ENCODE assay signal across 27 cellular contexts in the genomic region with DNA sequence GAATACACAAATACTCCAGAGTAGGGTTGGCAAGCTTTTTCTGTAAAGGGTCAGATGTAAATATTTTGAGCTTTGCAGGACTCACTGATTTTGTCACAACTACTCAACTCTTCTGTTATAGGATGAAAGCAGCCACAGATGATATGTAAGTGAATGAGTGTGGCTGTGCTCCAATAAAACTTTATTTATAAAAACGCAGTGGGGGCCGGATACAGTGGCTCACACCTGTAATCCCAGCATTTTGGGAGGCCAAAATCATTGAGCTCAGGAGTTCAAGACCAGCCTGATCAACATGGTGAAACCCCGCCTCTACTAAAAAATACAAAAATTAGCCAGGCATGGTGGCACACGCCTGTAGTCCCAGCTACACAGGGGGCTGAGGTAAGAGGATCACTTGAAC.
"Had no signal": no experiment of that assay in that cellular context is flagged by ENCODE, and none has a peak within 500 bp of the region (broad histone marks: within the 10 kb centered on the region; RNA-seq: fewer than 3 reads in every experiment).

No MANE protein-coding gene starts in this region.

- H3K27ac Mint-ChIP-seq: nephron had no signal

- H3K4me3 Mint-ChIP-seq: naive thymus-derived CD8-positive, alpha-beta T cell; nephron; neural crest cell; stimulated activated naive B cell treated with anti-CD40 and anti-IgM and Interleukin-4, amounts not matched to agents 10 μg/mL and 1 μg/mL and 100 μg/mL, for 72 hours had no signal

- H3K27ac ChIP-seq: hepatocyte, left ventricle myocardium inferior, prostate gland, sigmoid colon, spleen, testis, thyroid gland, transverse colon, upper lobe of right lung had no signal

- H3K27me3 ChIP-seq: hepatocyte, pancreas, sigmoid colon, spleen, stomach, testis, thyroid gland, transverse colon, upper lobe of right lung had no signal

- H3K27me3 Mint-ChIP-seq: naive thymus-derived CD8-positive, alpha-beta T cell; stimulated activated naive B cell treated with anti-CD40 and anti-IgM and Interleukin-4, amounts not matched to agents 10 μg/mL and 1 μg/mL and 100 μg/mL, for 72 hours had no signal

- H3K9me3 ChIP-seq: pancreas, prostate gland, testis, thyroid gland, upper lobe of right lung had no signal

- H2AFZ ChIP-seq: hepatocyte had no signal

- DNase-seq: islet precursor cell; left ventricle myocardium inferior; mesenchymal stem cell; naive thymus-derived CD8-positive, alpha-beta T cell; nucleus accumbens; pancreas; posterior cingulate gyrus; retina; right cardiac atrium; sigmoid colon; small intestine; spleen; stimulated activated CD4-positive, alpha-beta T cell treated with anti-CD3 and anti-CD28 coated beads, Interleukin-2, amount 100 ng/mL, for 48 hours; stimulated activated CD4-positive, alpha-beta T cell treated with anti-CD3 and anti-CD28 coated beads, Interleukin-4, amount 100 ng/mL, for 4 hours; stimulated activated CD8-positive, alpha-beta memory T cell treated with anti-CD3 and anti-CD28 coated beads, Interleukin-4, amount 100 ng/mL, for 48 hours; stimulated activated naive B cell treated with anti-CD40 and anti-IgM and Interleukin-4, amounts not matched to agents 10 μg/mL and 1 μg/mL and 100 μg/mL, for 72 hours; stimulated activated naive CD8-positive, alpha-beta T cell treated with anti-CD3 and anti-CD28 coated beads, Interleukin-15, Interleukin-2, amounts not matched to agents 100 U/mL and 50 U/mL, for 24 hours; stomach; testis; thyroid gland; transverse colon; upper lobe of right lung had no signal

- ATAC-seq: naive thymus-derived CD8-positive, alpha-beta T cell; pancreas; right cardiac atrium; stimulated activated naive B cell treated with anti-CD40 and anti-IgM and Interleukin-4, amounts not matched to agents 10 μg/mL and 1 μg/mL and 100 μg/mL, for 72 hours; stimulated activated naive CD8-positive, alpha-beta T cell treated with anti-CD3 and anti-CD28 coated beads, Interleukin-15, Interleukin-2, amounts not matched to agents 100 U/mL and 50 U/mL, for 24 hours; upper lobe of right lung had no signal

- H3K4me3 ChIP-seq: hepatocyte, left ventricle myocardium inferior, lung, pancreas, prostate gland, sigmoid colon, spleen, stomach, testis, thyroid gland, transverse colon, upper lobe of right lung had no signal

- H3K36me3 ChIP-seq: left ventricle myocardium inferior, pancreas, prostate gland, sigmoid colon, thyroid gland, transverse colon, upper lobe of right lung had no signal

- H3K4me2 ChIP-seq: hepatocyte had no signal

- H3K4me1 ChIP-seq: prostate gland, testis had no signal
